27 cellular contexts compared by ENCODE assay signal in the genomic region with DNA sequence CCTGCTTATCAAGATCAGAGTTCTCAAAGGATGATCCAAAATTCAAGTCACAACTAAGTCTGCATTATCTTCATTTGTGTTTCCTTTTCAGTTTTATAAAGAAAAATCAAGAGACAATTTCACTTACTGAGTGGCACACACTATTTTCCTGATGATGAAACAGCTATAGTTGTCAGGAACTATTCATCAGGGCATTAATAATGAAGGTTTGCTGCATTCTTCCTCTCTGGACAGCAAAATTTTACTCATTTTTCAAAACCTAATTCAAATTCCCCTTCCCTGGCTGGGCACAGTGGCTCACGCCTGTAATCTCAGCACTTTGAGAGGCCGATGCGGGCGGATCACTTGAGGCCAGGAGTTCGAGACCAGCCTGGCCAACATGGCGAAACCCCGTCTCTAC.
"Had no signal": no experiment of that assay in that cellular context is flagged by ENCODE, and none has a peak within 500 bp of the region (broad histone marks: within the 10 kb centered on the region; RNA-seq: fewer than 3 reads in every experiment).

No MANE protein-coding gene starts in this region.

- H3K27me3 ChIP-seq: pancreas, suprapubic skin, tibial artery, upper lobe of right lung had no signal

- H3K4me3 ChIP-seq: left ventricle myocardium inferior, lung, pancreas, prostate gland, skin epidermis, suprapubic skin, thoracic aorta, tibial artery, upper lobe of right lung had no signal

- H3K27ac ChIP-seq: left ventricle myocardium inferior, pancreas, prostate gland, skin epidermis, suprapubic skin, thoracic aorta, tibial artery, upper lobe of right lung had no signal

- H3K4me3 Mint-ChIP-seq: naive thymus-derived CD8-positive, alpha-beta T cell; nephron; neural crest cell; stimulated activated naive CD8-positive, alpha-beta T cell treated with anti-CD3 and anti-CD28 coated beads, Interleukin-15, Interleukin-2, amounts not matched to agents 100 ng/mL and 50 ng/mL, for 24 hours had no signal

- H3K9me3 ChIP-seq: left ventricle myocardium inferior, pancreas, prostate gland, suprapubic skin, thoracic aorta, tibial artery, upper lobe of right lung had no signal

- H3K4me1 ChIP-seq: pancreas, prostate gland, suprapubic skin, tibial artery, upper lobe of right lung had no signal

- H3K27me3 Mint-ChIP-seq: naive thymus-derived CD8-positive, alpha-beta T cell; stimulated activated naive CD8-positive, alpha-beta T cell treated with anti-CD3 and anti-CD28 coated beads, Interleukin-15, Interleukin-2, amounts not matched to agents 100 ng/mL and 50 ng/mL, for 24 hours had no signal

- ATAC-seq: naive thymus-derived CD8-positive, alpha-beta T cell; pancreas; right cardiac atrium; sciatic nerve; upper lobe of right lung had no signal

- H3K9me3 Mint-ChIP-seq: naive thymus-derived CD8-positive, alpha-beta T cell; neural crest cell; stimulated activated naive CD8-positive, alpha-beta T cell treated with anti-CD3 and anti-CD28 coated beads, Interleukin-15, Interleukin-2, amounts not matched to agents 100 ng/mL and 50 ng/mL, for 24 hours had no signal

- FAIRE-seq: keratinocyte, pancreas, urothelium cell line had no signal

- DNase-seq: hippocampal formation; left ventricle myocardium inferior; mesendoderm; midbrain; naive thymus-derived CD8-positive, alpha-beta T cell; nucleus accumbens; pancreas; retina; right cardiac atrium; stimulated activated CD4-positive, alpha-beta T cell treated with anti-CD3 and anti-CD28 coated beads, Interleukin-12 subunit alpha, Interleukin-12 subunit beta, amount 100 ng/mL, for 4 hours; stimulated activated CD4-positive, alpha-beta T cell treated with anti-CD3 and anti-CD28 coated beads, Interleukin-15, amount 100 ng/mL, for 24 hours; stimulated activated CD4-positive, alpha-beta T cell treated with anti-CD3 and anti-CD28 coated beads, Interleukin-2, amount 100 ng/mL, for 24 hours; stimulated activated CD4-positive, alpha-beta T cell treated with anti-CD3 and anti-CD28 coated beads, Interleukin-4, amount 100 ng/mL, for 1 hour; stimulated activated naive CD4-positive, alpha-beta T cell; tibial artery; upper lobe of right lung had no signal

- H3K27ac Mint-ChIP-seq: nephron; stimulated activated naive CD8-positive, alpha-beta T cell treated with anti-CD3 and anti-CD28 coated beads, Interleukin-15, Interleukin-2, amounts not matched to agents 100 ng/mL and 50 ng/mL, for 24 hours had no signal

- H3K36me3 ChIP-seq: left ventricle myocardium inferior, pancreas, prostate gland, suprapubic skin, thoracic aorta, tibial artery, upper lobe of right lung had no signal
